In genomic region chr7:126791306-126791705, GRCh38 we compare ENCODE assay signal across 17 cellular contexts.
DNase-seq lines count a peak whose midpoint lies in the region.
"Had no signal": no experiment of that assay in that cellular context is flagged by ENCODE, and none has a peak within 500 bp of the region (broad histone marks: within the 10 kb centered on the region; RNA-seq: fewer than 3 reads in every experiment).

No MANE protein-coding gene starts in this region.

- no peak overlapping the region for H3K27ac Mint-ChIP-seq in activated T-cell treated with anti-CD3 and anti-CD28 coated beads, Interleukin-2, amount 50 U/mL, for 24 hours
- H3K27ac Mint-ChIP-seq: activated naive CD8-positive, alpha-beta T cell; nephron progenitor cell; T-helper 1 cell treated with Interleukin-12 subunit alpha and Interleukin-12 subunit beta and Interleukin-4 antibody, amounts not matched to agents 30 μg/mL and 1 μg/mL, for 36 hours had no signal

- no peaks in the 10 kb centered on the region for H3K4me1 Mint-ChIP-seq in activated T-cell treated with anti-CD3 and anti-CD28 coated beads, Interleukin-2, amount 50 U/mL, for 24 hours (ENCODE audit: low read depth)

- H3K9me3 Mint-ChIP-seq in activated T-cell treated with anti-CD3 and anti-CD28 coated beads, Interleukin-2, amount 50 U/mL, for 24 hours = no peaks in the 10 kb centered on the region
- H3K9me3 Mint-ChIP-seq: nephron progenitor cell; T-helper 1 cell treated with Interleukin-12 subunit alpha and Interleukin-12 subunit beta and Interleukin-4 antibody, amounts not matched to agents 30 μg/mL and 1 μg/mL, for 36 hours had no signal

- H3K36me3 Mint-ChIP-seq in activated T-cell treated with anti-CD3 and anti-CD28 coated beads, Interleukin-2, amount 50 U/mL, for 24 hours (ENCODE audit: low read depth) = no peaks in the 10 kb centered on the region
- H3K36me3 Mint-ChIP-seq: activated naive CD8-positive, alpha-beta T cell had no signal

- H3K27me3 Mint-ChIP-seq in activated T-cell treated with anti-CD3 and anti-CD28 coated beads, Interleukin-2, amount 50 U/mL, for 24 hours = peaks cover 9% of the 10 kb centered on the region

- peak; percentile 40 for DNase-seq in A172 (ENCODE audit: low spot score)
- peak; percentile 5 for DNase-seq in LHCN-M2 (ENCODE audit: low read depth)
- peak; percentile 16 for DNase-seq in amniotic epithelial cell (ENCODE audit: low read depth)
- peak; percentile 54 for DNase-seq in glomerular visceral epithelial cell (ENCODE audit: extremely low spot score)
- DNase-seq in NCI-H345 treated with DMSO at 0.1 percent for 48 hours (lab: John Stamatoyannopoulos, UW; ENCODE audit: unreplicated experiment) = no peak
- no peak for DNase-seq in inferior parietal cortex (ENCODE audit: extremely low spot score)
- DNase-seq in activated T-cell treated with anti-CD3 and anti-CD28 coated beads, Interleukin-2, amount 50 U/mL, for 24 hours = no peak
- DNase-seq in activated T-cell treated with anti-CD3 and anti-CD28 coated beads for 4 hours = no peak
- DNase-seq: activated CD4-positive, alpha-beta T cell treated with anti-CD3 and anti-CD28 coated beads for 48 hours; body of pancreas; Caco-2; cortex of kidney; NCI-H2227 treated with DMSO at 0.1 percent for 48 hours; nephron progenitor cell; NK-92 treated with Interleukin-12 subunit alpha and Interleukin-12 subunit beta, amount 100 ng/mL, for 24 hours had no signal

- no peak overlapping the region for H3K4me3 Mint-ChIP-seq in activated T-cell treated with anti-CD3 and anti-CD28 coated beads, Interleukin-2, amount 50 U/mL, for 24 hours
- H3K4me3 Mint-ChIP-seq: activated naive CD8-positive, alpha-beta T cell; nephron progenitor cell; T-helper 1 cell treated with Interleukin-12 subunit alpha and Interleukin-12 subunit beta and Interleukin-4 antibody, amounts not matched to agents 30 μg/mL and 1 μg/mL, for 36 hours had no signal

Comparison
In these comparisons a context has a peak if more than half of its experiments do, and no peak if none do; other contexts are left out.
1. DNase-seq: peak in A172 (single experiment), LHCN-M2 (single experiment), amniotic epithelial cell (single experiment) and glomerular visceral epithelial cell (single experiment); none in NCI-H345 treated with DMSO at 0.1 percent for 48 hours (single experiment), inferior parietal cortex (single experiment), activated T-cell treated with anti-CD3 and anti-CD28 coated beads, Interleukin-2, amount 50 U/mL, for 24 hours (single experiment) and activated T-cell treated with anti-CD3 and anti-CD28 coated beads for 4 hours (single experiment).